In genomic region chr6:169899481-169900145, GRCh38 we compare ENCODE assay signal across 21 cellular contexts.
"Had no signal": no experiment of that assay in that cellular context is flagged by ENCODE, and none has a peak within 500 bp of the region (broad histone marks: within the 10 kb centered on the region; RNA-seq: fewer than 3 reads in every experiment).

No MANE protein-coding gene starts in this region.

- H3K27me3 ChIP-seq: body of pancreas, gastrocnemius medialis, heart right ventricle, neutrophil, tibial nerve had no signal

- DNase-seq: activated B cell treated with CpG ODN at 0.5 μM for 24 hours; activated CD4-positive, alpha-beta memory T cell treated with anti-CD3 and anti-CD28 coated beads, Interleukin-2, amount 10 ng/mL, durations not matched to agents 7 days and 5 days; activated CD4-positive, alpha-beta T cell treated with anti-CD3 and anti-CD28 coated beads for 48 hours; activated naive CD4-positive, alpha-beta T cell; activated naive CD8-positive, alpha-beta T cell treated with anti-CD3 and anti-CD28 coated beads, Interleukin-2, amount 10 ng/mL, durations not matched to agents 7 days and 5 days; activated T-cell treated with anti-CD3 and anti-CD28 coated beads, Interleukin-2, amount 50 U/mL, for 1 hour; body of pancreas; gastrocnemius medialis; kidney glomerular epithelial cell; left ventricle myocardium superior; naive thymus-derived CD8-positive, alpha-beta T cell; stimulated activated CD4-positive, alpha-beta T cell treated with anti-CD3 and anti-CD28 coated beads, Interleukin-12 subunit alpha, Interleukin-12 subunit beta, amount 100 ng/mL, for 4 hours; stimulated activated CD4-positive, alpha-beta T cell treated with anti-CD3 and anti-CD28 coated beads, Interleukin-2, amount 100 ng/mL, for 24 hours; stimulated activated naive CD4-positive, alpha-beta T cell treated with Interleukin-2 at 50 U/mL for 16 hours; substantia nigra had no signal

- H3K4me1 Mint-ChIP-seq: activated CD4-positive, alpha-beta memory T cell treated with anti-CD3 and anti-CD28 coated beads, Interleukin-2, amount 10 ng/mL, durations not matched to agents 7 days and 5 days; activated naive CD8-positive, alpha-beta T cell treated with anti-CD3 and anti-CD28 coated beads, Interleukin-2, amount 10 ng/mL, durations not matched to agents 7 days and 5 days had no signal

- H3K4me1 ChIP-seq: gastrocnemius medialis, parathyroid adenoma had no signal

- ATAC-seq: activated T-helper 17 cell treated with anti-CD3 and anti-CD28 coated beads, Interleukin-2, amount 50 U/mL, for 72 hours; body of pancreas; naive thymus-derived CD8-positive, alpha-beta T cell had no signal

- H2AFZ ChIP-seq: parathyroid adenoma had no signal

- H3K9me3 Mint-ChIP-seq: activated B cell treated with CpG ODN at 0.5 μM for 24 hours had no signal

- H3K36me3 ChIP-seq: gastrocnemius medialis, heart right ventricle, neutrophil, tibial nerve had no signal

- H3K9ac ChIP-seq: parathyroid adenoma had no signal

- H3K9me3 ChIP-seq: body of pancreas, gastrocnemius medialis, heart right ventricle, neutrophil had no signal

- H3K27ac ChIP-seq: body of pancreas, gastrocnemius medialis, neutrophil, parathyroid adenoma, tibial nerve had no signal

- H3K27ac Mint-ChIP-seq: activated B cell treated with CpG ODN at 0.5 μM for 24 hours; activated CD4-positive, alpha-beta memory T cell treated with anti-CD3 and anti-CD28 coated beads, Interleukin-2, amount 10 ng/mL, durations not matched to agents 7 days and 5 days; activated naive CD8-positive, alpha-beta T cell treated with anti-CD3 and anti-CD28 coated beads, Interleukin-2, amount 10 ng/mL, durations not matched to agents 7 days and 5 days; activated T-helper 17 cell treated with anti-CD3 and anti-CD28 coated beads, Interleukin-2, amount 50 U/mL, for 72 hours; naive thymus-derived CD8-positive, alpha-beta T cell; T-helper 2 cell treated with Interferon-gamma antibody and Interleukin-4, amounts not matched to agents 5 μg/mL and 100 μg/mL, for 36 hours had no signal

- H3K4me3 ChIP-seq: body of pancreas, tibial nerve had no signal

- H3K4me3 Mint-ChIP-seq: activated B cell treated with CpG ODN at 0.5 μM for 24 hours; activated CD4-positive, alpha-beta memory T cell treated with anti-CD3 and anti-CD28 coated beads, Interleukin-2, amount 10 ng/mL, durations not matched to agents 7 days and 5 days; activated naive CD8-positive, alpha-beta T cell treated with anti-CD3 and anti-CD28 coated beads, Interleukin-2, amount 10 ng/mL, durations not matched to agents 7 days and 5 days; activated T-helper 17 cell treated with anti-CD3 and anti-CD28 coated beads, Interleukin-2, amount 50 U/mL, for 72 hours; naive thymus-derived CD8-positive, alpha-beta T cell; T-helper 2 cell treated with Interferon-gamma antibody and Interleukin-4, amounts not matched to agents 5 μg/mL and 100 μg/mL, for 36 hours had no signal

- H3K36me3 Mint-ChIP-seq: activated naive CD8-positive, alpha-beta T cell treated with anti-CD3 and anti-CD28 coated beads, Interleukin-2, amount 10 ng/mL, durations not matched to agents 7 days and 5 days had no signal

- H3K27me3 Mint-ChIP-seq: activated B cell treated with CpG ODN at 0.5 μM for 24 hours; activated CD4-positive, alpha-beta memory T cell treated with anti-CD3 and anti-CD28 coated beads, Interleukin-2, amount 10 ng/mL, durations not matched to agents 7 days and 5 days; activated naive CD8-positive, alpha-beta T cell treated with anti-CD3 and anti-CD28 coated beads, Interleukin-2, amount 10 ng/mL, durations not matched to agents 7 days and 5 days had no signal

- H3K79me2 ChIP-seq: parathyroid adenoma had no signal
